ENCODE assay signal across 8 cellular contexts in genomic region chr11:102047305-102047924, GRCh38. TPM values are rescaled to one million over a fixed set of nuclear protein-coding genes. Genes with fewer than 3 reads are reported as not detected.
DNase-seq lines count a peak whose midpoint lies in the region; ATAC-seq and TF ChIP-seq lines count a peak whose summit lies in the region.

TSS of gene CFAP300 (plus strand) at chr11:102047437. CDS start at chr11:102047471, 34 bp downstream.

- no peaks in the 10 kb centered on the region for H3K4me1 ChIP-seq in colonic mucosa

- no peak for TF ChIP-seq CTCF in colonic mucosa (IDR thresholded peaks at IDR 0.05)

- peak; percentile 76 for DNase-seq in NCI-H1105 (lab: John Stamatoyannopoulos, UW)
- peak; percentile 16 for DNase-seq in activated CD4-positive, alpha-beta T cell treated with anti-CD3 and anti-CD28 coated beads for 1 hour
- peak; percentile 86 for DNase-seq in colonic mucosa
- peak; percentile 72 for DNase-seq in kidney tubule cell (ENCODE audit: low spot score)
- peak; percentile 19 to 63 for DNase-seq in stimulated activated CD4-positive, alpha-beta T cell treated with anti-CD3 and anti-CD28 coated beads, Interleukin-12 subunit alpha, Interleukin-12 subunit beta, amount 100 ng/mL, for 24 hours (ENCODE audit: low read depth in 2 of 2)

- peak within 1 kb of the TSS in 1 of 2 donors; percentile 24 for H3K9ac ChIP-seq in colonic mucosa (ENCODE audit: low read depth in 2 of 2, low read length in 2 of 2)

- H3K27ac ChIP-seq in colonic mucosa = no peak within 1 kb of the TSS

- no peaks in the 10 kb centered on the region for H3K27me3 ChIP-seq in colonic mucosa

- no peaks in the 10 kb centered on the region for H3K36me3 ChIP-seq in colonic mucosa

- peak within 1 kb of the TSS; percentile 39 for H3K4me3 ChIP-seq in colonic mucosa

- intact Hi-C loops in colonic mucosa (cut with DNase I) = no loop called here

- no peaks in the 10 kb centered on the region for H3K9me3 ChIP-seq in colonic mucosa

- ATAC-seq in GM18858 (IDR thresholded peaks at IDR 0.05; ENCODE audit: unreplicated experiment) = peak; percentile 59
- no peak for ATAC-seq in GM21390 (IDR thresholded peaks at IDR 0.05; ENCODE audit: unreplicated experiment)
- ATAC-seq in HG02870 (IDR thresholded peaks at IDR 0.05; ENCODE audit: unreplicated experiment) = no peak

RNA-seq across cellular contexts. Expression of gene CFAP300, which starts in this region (rescaled TPM):
- under 1 TPM in 1 of 2 donors, not detected in 1; 0.45 TPM for total RNA-seq in colonic mucosa

Comparison
In these comparisons a context has a peak if more than half of its experiments do, and no peak if none do; other contexts are left out.
1. Peak in DNase-seq and H3K4me3 ChIP-seq in colonic mucosa; RNA of the gene not detected or under 1 TPM.
2. DNase-seq: peak in every context shown above with its lines; median percentile 86 in colonic mucosa; 76 in NCI-H1105; 72 in kidney tubule cell; 41 in stimulated activated CD4-positive, alpha-beta T cell treated with anti-CD3 and anti-CD28 coated beads, Interleukin-12 subunit alpha, Interleukin-12 subunit beta, amount 100 ng/mL, for 24 hours; 16 in activated CD4-positive, alpha-beta T cell treated with anti-CD3 and anti-CD28 coated beads for 1 hour.